In the genomic region with DNA sequence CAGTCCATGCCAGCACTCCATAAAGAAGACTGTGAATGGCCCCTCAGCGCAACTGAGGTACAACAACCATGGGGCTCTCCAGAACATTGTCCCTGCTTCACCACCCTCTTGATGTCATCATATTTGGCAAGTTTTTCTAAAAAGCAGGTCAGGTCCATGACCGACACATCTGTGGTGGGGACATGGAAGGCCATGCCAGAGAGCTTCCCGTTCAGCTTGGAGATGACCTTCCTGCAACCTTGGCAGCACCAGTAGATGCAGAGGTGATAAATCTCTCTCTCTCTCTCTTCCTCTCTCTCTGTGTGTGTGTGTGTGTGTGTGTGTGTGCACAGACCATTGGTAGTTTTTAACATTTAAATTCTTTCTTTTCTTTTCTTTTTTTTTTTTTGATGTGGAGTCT, we compare ENCODE assay signal across 32 cellular contexts. TPM values are rescaled to one million over a fixed set of nuclear protein-coding genes. Genes with fewer than 3 reads are reported as not detected.
A peak's percentile ranks its signal among the peaks of the same experiment; 100 is the strongest.
DNase-seq lines count a peak whose midpoint lies in the region; ATAC-seq, FAIRE-seq and TF ChIP-seq lines count a peak whose summit lies in the region.
"Had no signal": no experiment of that assay in that cellular context is flagged by ENCODE, and none has a peak within 500 bp of the region (broad histone marks: within the 10 kb centered on the region; RNA-seq: fewer than 3 reads in every experiment).

No MANE protein-coding gene starts in this region.

- H3K4me3 ChIP-seq in adrenal gland, result no peak overlapping the region
- H3K4me3 ChIP-seq in right lobe of liver, result no peak overlapping the region
- H3K4me3 ChIP-seq: BLaER1, GM12878 had no signal

- TF ChIP-seq CTCF in adrenal gland (IDR thresholded peaks at IDR 0.05) (no peak), right lobe of liver (IDR thresholded peaks at IDR 0.05) (no peak)

- H3K27me3 ChIP-seq in adrenal gland (no peaks in the 10 kb centered on the region), right lobe of liver (no peaks in the 10 kb centered on the region)
- H3K27me3 ChIP-seq: BE2C, BLaER1 had no signal

- ATAC-seq in right lobe of liver (peak; percentile 74 to 91 (median 88)), HG03108 (IDR thresholded peaks at IDR 0.05; ENCODE audit: unreplicated experiment) (no peak), GM21367 (IDR thresholded peaks at IDR 0.05; ENCODE audit: unreplicated experiment) (no peak)
- ATAC-seq in stimulated activated memory B cell treated with anti-CD40 and anti-IgM and Interleukin-4, amounts not matched to agents 10 μg/mL and 1 μg/mL and 100 μg/mL, for 72 hours, result peak; percentile 53
- ATAC-seq: GM12878 had no signal

- no peaks in the 10 kb centered on the region for H3K4me1 Mint-ChIP-seq in stimulated activated memory B cell treated with anti-CD40 and anti-IgM and Interleukin-4, amounts not matched to agents 10 μg/mL and 1 μg/mL and 100 μg/mL, for 72 hours
- H3K4me1 Mint-ChIP-seq: CD14-positive monocyte; CD4-positive, alpha-beta memory T cell; CD4-positive, CD25-positive, alpha-beta regulatory T cell; CD8-positive, alpha-beta memory T cell had no signal

- H3K9me3 Mint-ChIP-seq in stimulated activated memory B cell treated with anti-CD40 and anti-IgM and Interleukin-4, amounts not matched to agents 10 μg/mL and 1 μg/mL and 100 μg/mL, for 72 hours, result no peaks in the 10 kb centered on the region

- FAIRE-seq in HTR-8/SVneo (lab: Jason Lieb, UNC), result peak; percentile 9
- FAIRE-seq: A204.1, GM12878, GM12892, GM18507 had no signal

- no peak overlapping the region for H3K4me3 Mint-ChIP-seq in stimulated activated memory B cell treated with anti-CD40 and anti-IgM and Interleukin-4, amounts not matched to agents 10 μg/mL and 1 μg/mL and 100 μg/mL, for 72 hours
- H3K4me3 Mint-ChIP-seq: CD14-positive monocyte; CD4-positive, alpha-beta memory T cell; CD4-positive, CD25-positive, alpha-beta regulatory T cell; CD8-positive, alpha-beta memory T cell had no signal

- 51 to 65% (median 54%) methylated on average over 3 of the region's 3 CpGs for WGBS in adrenal gland, 4 donors
- WGBS in right lobe of liver (ENCODE audit: insufficient coverage, low coverage, low lambda C conversion rate, missing lambda C conversion rate), result 43% methylated on average over 3 of the region's 3 CpGs

- DNase-seq in HTR-8/SVneo (ENCODE audit: insufficient read length, low spot score) (no peak), adrenal gland (peak in 5 of 7 donors; percentile 37 to 76 (median 47)), right lobe of liver (peak; percentile 60 to 81 (median 74)), SHP77 (lab: John Stamatoyannopoulos, UW) (no peak)
- DNase-seq: 8988T; ACHN; BE2C; C1 segment of cervical spinal cord; CD4-positive, alpha-beta memory T cell; CD4-positive, CD25-positive, alpha-beta regulatory T cell; CD8-positive, alpha-beta memory T cell; COR-L47; DMS 273 treated with DMSO at 0.1 percent for 48 hours; DMS153; DMS53; DMS79; DND-41; EL; GDM1 had no signal

- TF ChIP-seq POLR2A in adrenal gland (IDR thresholded peaks at IDR 0.05) (no peak), right lobe of liver (IDR thresholded peaks at IDR 0.05) (no peak)

- H3K27me3 Mint-ChIP-seq in stimulated activated memory B cell treated with anti-CD40 and anti-IgM and Interleukin-4, amounts not matched to agents 10 μg/mL and 1 μg/mL and 100 μg/mL, for 72 hours, result peaks cover 11% of the 10 kb centered on the region

- no peaks in the 10 kb centered on the region for H3K9me3 ChIP-seq in adrenal gland (replicated peaks in 1 of 3)
- no peaks in the 10 kb centered on the region for H3K9me3 ChIP-seq in right lobe of liver
- H3K9me3 ChIP-seq: BE2C, BLaER1 had no signal

- H3K36me3 Mint-ChIP-seq in stimulated activated memory B cell treated with anti-CD40 and anti-IgM and Interleukin-4, amounts not matched to agents 10 μg/mL and 1 μg/mL and 100 μg/mL, for 72 hours, result no peaks in the 10 kb centered on the region
- H3K36me3 Mint-ChIP-seq: CD4-positive, alpha-beta memory T cell; CD4-positive, CD25-positive, alpha-beta regulatory T cell; CD8-positive, alpha-beta memory T cell had no signal

- H3K27ac ChIP-seq in adrenal gland (no peak overlapping the region), right lobe of liver (peak overlapping the region in 1 of 3 donors; percentile 65)
- H3K27ac ChIP-seq: BLaER1 had no signal

- H3K4me1 ChIP-seq in adrenal gland (replicated peaks in 1 of 2) (no peaks in the 10 kb centered on the region), right lobe of liver (peaks cover 0 to 18% (median under 1%) of the 10 kb centered on the region in 4 donors)
- H3K4me1 ChIP-seq: BE2C, BLaER1 had no signal

- intact Hi-C loops in adrenal gland (cut with DNase I) (loop anchor here in 1 of 2 donors (10.0 kb wide), 1 partner anchor 842 kb away; no protein-coding TSS in a partner anchor), right lobe of liver (cut with DNase I) (no loop called here)

- no peak overlapping the region for H3K27ac Mint-ChIP-seq in stimulated activated memory B cell treated with anti-CD40 and anti-IgM and Interleukin-4, amounts not matched to agents 10 μg/mL and 1 μg/mL and 100 μg/mL, for 72 hours
- H3K27ac Mint-ChIP-seq: CD4-positive, alpha-beta memory T cell; CD4-positive, CD25-positive, alpha-beta regulatory T cell; CD8-positive, alpha-beta memory T cell had no signal

- H3K36me3 ChIP-seq in adrenal gland (replicated peaks in 1 of 2) (no peaks in the 10 kb centered on the region), right lobe of liver (no peaks in the 10 kb centered on the region)
- H3K36me3 ChIP-seq: BE2C, BLaER1 had no signal

RNA-seq across cellular contexts. Expression of a gene that starts 35.4 kb away (rescaled TPM):
- total RNA-seq in adrenal gland (not detected), right lobe of liver (10 to 100 TPM; 24.7 to 88.2 (median 55.8) TPM)
- under 1 TPM in 1 of 3 donors, not detected in 2; 0.11 TPM for polyA plus RNA-seq in adrenal gland
- total RNA-seq: A673; CD4-positive, alpha-beta memory T cell; CD4-positive, CD25-positive, alpha-beta regulatory T cell; CD8-positive, alpha-beta memory T cell; Daoy; G401; GM12878 had no signal
- polyA plus RNA-seq: AG04450; CD14-positive monocyte; CD4-positive, alpha-beta memory T cell; CD4-positive, CD25-positive, alpha-beta regulatory T cell; CD8-positive, alpha-beta memory T cell; GM12878 had no signal

Comparison
In these comparisons a context has a peak if more than half of its experiments do, and no peak if none do; other contexts are left out.
1. DNase-seq: peak in adrenal gland (5 of 7) and right lobe of liver (3 of 3); none in HTR-8/SVneo (single experiment) and SHP77 (0 of 2).
2. ATAC-seq: peak in right lobe of liver (4 of 4) and stimulated activated memory B cell treated with anti-CD40 and anti-IgM and Interleukin-4, amounts not matched to agents 10 μg/mL and 1 μg/mL and 100 μg/mL, for 72 hours (single experiment); none in HG03108 (single experiment) and GM21367 (single experiment).
3. RNA of a gene that starts 35.4 kb away (total RNA-seq): 24.7 to 88.2 TPM in right lobe of liver; not detected in adrenal gland; every median in the first group is over 10 times any median in the second.